In the genomic region with DNA sequence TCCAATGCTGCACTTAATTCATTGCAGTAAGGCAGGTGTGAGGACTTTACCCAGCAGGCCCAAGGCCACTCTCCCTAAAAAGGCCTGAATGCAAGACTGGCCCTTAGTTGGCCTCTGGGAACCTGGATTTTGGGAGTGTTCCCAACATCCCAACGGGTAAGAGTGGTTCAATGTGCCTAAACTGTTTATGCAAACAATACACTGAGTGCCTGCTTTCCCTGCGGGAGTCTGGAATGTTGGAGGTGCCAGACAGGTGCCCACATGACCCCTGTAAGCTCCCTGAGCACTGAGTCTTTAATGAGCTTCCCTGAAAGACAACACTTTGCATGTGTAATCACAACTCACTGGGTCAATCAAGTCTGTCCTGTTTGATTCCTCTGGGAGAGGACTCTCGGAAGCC, we compare ENCODE assay signal across 1 cellular context.
TF ChIP-seq lines count a peak whose summit lies in the region.

No MANE protein-coding gene starts in this region.

TF ChIP-seq in GM23338, 12 proteins besides CTCF, POLR2A, EP300 and RAD21 (continued from another document):
- TF ChIP-seq, protein P1, sequence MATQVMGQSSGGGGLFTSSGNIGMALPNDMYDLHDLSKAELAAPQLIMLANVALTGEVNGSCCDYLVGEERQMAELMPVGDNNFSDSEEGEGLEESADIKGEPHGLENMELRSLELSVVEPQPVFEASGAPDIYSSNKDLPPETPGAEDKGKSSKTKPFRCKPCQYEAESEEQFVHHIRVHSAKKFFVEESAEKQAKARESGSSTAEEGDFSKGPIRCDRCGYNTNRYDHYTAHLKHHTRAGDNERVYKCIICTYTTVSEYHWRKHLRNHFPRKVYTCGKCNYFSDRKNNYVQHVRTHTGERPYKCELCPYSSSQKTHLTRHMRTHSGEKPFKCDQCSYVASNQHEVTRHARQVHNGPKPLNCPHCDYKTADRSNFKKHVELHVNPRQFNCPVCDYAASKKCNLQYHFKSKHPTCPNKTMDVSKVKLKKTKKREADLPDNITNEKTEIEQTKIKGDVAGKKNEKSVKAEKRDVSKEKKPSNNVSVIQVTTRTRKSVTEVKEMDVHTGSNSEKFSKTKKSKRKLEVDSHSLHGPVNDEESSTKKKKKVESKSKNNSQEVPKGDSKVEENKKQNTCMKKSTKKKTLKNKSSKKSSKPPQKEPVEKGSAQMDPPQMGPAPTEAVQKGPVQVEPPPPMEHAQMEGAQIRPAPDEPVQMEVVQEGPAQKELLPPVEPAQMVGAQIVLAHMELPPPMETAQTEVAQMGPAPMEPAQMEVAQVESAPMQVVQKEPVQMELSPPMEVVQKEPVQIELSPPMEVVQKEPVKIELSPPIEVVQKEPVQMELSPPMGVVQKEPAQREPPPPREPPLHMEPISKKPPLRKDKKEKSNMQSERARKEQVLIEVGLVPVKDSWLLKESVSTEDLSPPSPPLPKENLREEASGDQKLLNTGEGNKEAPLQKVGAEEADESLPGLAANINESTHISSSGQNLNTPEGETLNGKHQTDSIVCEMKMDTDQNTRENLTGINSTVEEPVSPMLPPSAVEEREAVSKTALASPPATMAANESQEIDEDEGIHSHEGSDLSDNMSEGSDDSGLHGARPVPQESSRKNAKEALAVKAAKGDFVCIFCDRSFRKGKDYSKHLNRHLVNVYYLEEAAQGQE (IDR thresholded peaks at IDR 0.05; ENCODE audit: unreplicated experiment) = no peak
- TF ChIP-seq STAT1 (IDR thresholded peaks at IDR 0.05; ENCODE audit: unreplicated experiment) (no peak), ZNF114 (CRISPR knock-in tag; IDR thresholded peaks at IDR 0.05) (no peak), EZH2phosphoT487 (IDR thresholded peaks at IDR 0.05; ENCODE audit: unreplicated experiment) (no peak), POLR2AphosphoS5 (IDR thresholded peaks at IDR 0.05; ENCODE audit: low read depth) (no peak), NANOG (IDR thresholded peaks at IDR 0.05; ENCODE audit: borderline replicate concordance) (no peak)
- TF ChIP-seq, protein P2, sequence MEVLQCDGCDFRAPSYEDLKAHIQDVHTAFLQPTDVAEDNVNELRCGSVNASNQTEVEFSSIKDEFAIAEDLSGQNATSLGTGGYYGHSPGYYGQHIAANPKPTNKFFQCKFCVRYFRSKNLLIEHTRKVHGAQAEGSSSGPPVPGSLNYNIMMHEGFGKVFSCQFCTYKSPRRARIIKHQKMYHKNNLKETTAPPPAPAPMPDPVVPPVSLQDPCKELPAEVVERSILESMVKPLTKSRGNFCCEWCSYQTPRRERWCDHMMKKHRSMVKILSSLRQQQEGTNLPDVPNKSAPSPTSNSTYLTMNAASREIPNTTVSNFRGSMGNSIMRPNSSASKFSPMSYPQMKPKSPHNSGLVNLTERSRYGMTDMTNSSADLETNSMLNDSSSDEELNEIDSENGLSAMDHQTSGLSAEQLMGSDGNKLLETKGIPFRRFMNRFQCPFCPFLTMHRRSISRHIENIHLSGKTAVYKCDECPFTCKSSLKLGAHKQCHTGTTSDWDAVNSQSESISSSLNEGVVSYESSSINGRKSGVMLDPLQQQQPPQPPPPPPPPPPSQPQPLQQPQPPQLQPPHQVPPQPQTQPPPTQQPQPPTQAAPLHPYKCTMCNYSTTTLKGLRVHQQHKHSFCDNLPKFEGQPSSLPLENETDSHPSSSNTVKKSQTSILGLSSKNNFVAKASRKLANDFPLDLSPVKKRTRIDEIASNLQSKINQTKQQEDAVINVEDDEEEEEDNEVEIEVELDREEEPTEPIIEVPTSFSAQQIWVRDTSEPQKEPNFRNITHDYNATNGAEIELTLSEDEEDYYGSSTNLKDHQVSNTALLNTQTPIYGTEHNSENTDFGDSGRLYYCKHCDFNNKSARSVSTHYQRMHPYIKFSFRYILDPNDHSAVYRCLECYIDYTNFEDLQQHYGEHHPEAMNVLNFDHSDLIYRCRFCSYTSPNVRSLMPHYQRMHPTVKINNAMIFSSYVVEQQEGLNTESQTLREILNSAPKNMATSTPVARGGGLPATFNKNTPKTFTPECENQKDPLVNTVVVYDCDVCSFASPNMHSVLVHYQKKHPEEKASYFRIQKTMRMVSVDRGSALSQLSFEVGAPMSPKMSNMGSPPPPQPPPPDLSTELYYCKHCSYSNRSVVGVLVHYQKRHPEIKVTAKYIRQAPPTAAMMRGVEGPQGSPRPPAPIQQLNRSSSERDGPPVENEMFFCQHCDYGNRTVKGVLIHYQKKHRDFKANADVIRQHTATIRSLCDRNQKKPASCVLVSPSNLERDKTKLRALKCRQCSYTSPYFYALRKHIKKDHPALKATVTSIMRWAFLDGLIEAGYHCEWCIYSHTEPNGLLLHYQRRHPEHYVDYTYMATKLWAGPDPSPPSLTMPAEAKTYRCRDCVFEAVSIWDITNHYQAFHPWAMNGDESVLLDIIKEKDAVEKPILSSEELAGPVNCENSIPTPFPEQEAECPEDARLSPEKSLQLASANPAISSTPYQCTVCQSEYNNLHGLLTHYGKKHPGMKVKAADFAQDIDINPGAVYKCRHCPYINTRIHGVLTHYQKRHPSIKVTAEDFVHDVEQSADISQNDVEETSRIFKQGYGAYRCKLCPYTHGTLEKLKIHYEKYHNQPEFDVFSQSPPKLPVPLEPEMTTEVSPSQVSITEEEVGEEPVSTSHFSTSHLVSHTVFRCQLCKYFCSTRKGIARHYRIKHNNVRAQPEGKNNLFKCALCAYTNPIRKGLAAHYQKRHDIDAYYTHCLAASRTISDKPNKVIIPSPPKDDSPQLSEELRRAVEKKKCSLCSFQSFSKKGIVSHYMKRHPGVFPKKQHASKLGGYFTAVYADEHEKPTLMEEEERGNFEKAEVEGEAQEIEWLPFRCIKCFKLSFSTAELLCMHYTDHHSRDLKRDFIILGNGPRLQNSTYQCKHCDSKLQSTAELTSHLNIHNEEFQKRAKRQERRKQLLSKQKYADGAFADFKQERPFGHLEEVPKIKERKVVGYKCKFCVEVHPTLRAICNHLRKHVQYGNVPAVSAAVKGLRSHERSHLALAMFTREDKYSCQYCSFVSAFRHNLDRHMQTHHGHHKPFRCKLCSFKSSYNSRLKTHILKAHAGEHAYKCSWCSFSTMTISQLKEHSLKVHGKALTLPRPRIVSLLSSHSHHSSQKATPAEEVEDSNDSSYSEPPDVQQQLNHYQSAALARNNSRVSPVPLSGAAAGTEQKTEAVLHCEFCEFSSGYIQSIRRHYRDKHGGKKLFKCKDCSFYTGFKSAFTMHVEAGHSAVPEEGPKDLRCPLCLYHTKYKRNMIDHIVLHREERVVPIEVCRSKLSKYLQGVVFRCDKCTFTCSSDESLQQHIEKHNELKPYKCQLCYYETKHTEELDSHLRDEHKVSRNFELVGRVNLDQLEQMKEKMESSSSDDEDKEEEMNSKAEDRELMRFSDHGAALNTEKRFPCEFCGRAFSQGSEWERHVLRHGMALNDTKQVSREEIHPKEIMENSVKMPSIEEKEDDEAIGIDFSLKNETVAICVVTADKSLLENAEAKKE (CRISPR knock-in tag; IDR thresholded peaks at IDR 0.05) = no peak
